In genomic region chr11:13119361-13119760, GRCh38 we compare ENCODE assay signal across 23 cellular contexts.
DNase-seq lines count a peak whose midpoint lies in the region; TF ChIP-seq lines count a peak whose summit lies in the region.
"Had no signal": no experiment of that assay in that cellular context is flagged by ENCODE, and none has a peak within 500 bp of the region (broad histone marks: within the 10 kb centered on the region; RNA-seq: fewer than 3 reads in every experiment).

No MANE protein-coding gene starts in this region.

- no peak for DNase-seq in HFFc6
- no peak for DNase-seq in SJSA1 (ENCODE audit: low read depth in 1 of 2, low spot score in 2 of 2)
- DNase-seq in iris pigment epithelial cell (ENCODE audit: low read depth): peak; percentile 14
- DNase-seq in cerebellum (ENCODE audit: low spot score): no peak
- DNase-seq in NCI-H345 (lab: John Stamatoyannopoulos, UW): no peak
- DNase-seq in midbrain (lab: John Stamatoyannopoulos, UW): no peak
- no peak for DNase-seq in NK-92 treated with Interleukin-12 subunit alpha and Interleukin-12 subunit beta, amount 100 ng/mL, for 24 hours (lab: John Stamatoyannopoulos, UW)
- DNase-seq: activated CD8-positive, alpha-beta memory T cell treated with anti-CD3 and anti-CD28 coated beads for 24 hours; activated T-cell treated with anti-CD3 and anti-CD28 coated beads, Interleukin-2, amount 50 U/mL, for 1 hour; colonic mucosa; effector memory CD4-positive, alpha-beta T cell; esophagus squamous epithelium; KBM-7; nucleus accumbens; Peyer's patch; retina; stimulated activated CD4-positive, alpha-beta T cell treated with anti-CD3 and anti-CD28 coated beads, Interleukin-4, amount 100 ng/mL, for 1 hour; stimulated activated naive B cell treated with anti-CD40 and anti-IgM and Interleukin-4, amounts not matched to agents 10 μg/mL and 1 μg/mL and 100 μg/mL, for 72 hours had no signal

- H3K36me3 ChIP-seq in ACC112 (ENCODE audit: insufficient read depth, low read length) (peaks cover 3% of the 10 kb centered on the region; the same call in 1 of the 2 replicates), SJSA1 (no peaks in the 10 kb centered on the region)
- H3K36me3 ChIP-seq: colonic mucosa, esophagus squamous epithelium, HAP-1, Peyer's patch, suprapubic skin had no signal

- H3K9me3 ChIP-seq in SJSA1 (replicated peaks): no peaks in the 10 kb centered on the region; the same call in 1 of the 2 replicates
- H3K9me3 ChIP-seq: colonic mucosa, esophagus squamous epithelium, HAP-1, Peyer's patch, suprapubic skin had no signal

- no peak for TF ChIP-seq CTCF in HFFc6 (IDR thresholded peaks at IDR 0.05)

- H3K4me3 ChIP-seq in ACC112 (ENCODE audit: low read depth, low read length): no peak overlapping the region
- H3K4me3 ChIP-seq in SJSA1: no peak overlapping the region
- H3K4me3 ChIP-seq: colonic mucosa, esophagus squamous epithelium, HAP-1, lung, Peyer's patch, suprapubic skin had no signal

- H3K27ac ChIP-seq in ACC112 (ENCODE audit: low read depth, low read length) (peak overlapping the region; percentile 71), SJSA1 (0 out of 2 replicates have a peak overlapping the region, but pooled peaks have one; percentile 12)
- H3K27ac ChIP-seq: colonic mucosa, Peyer's patch, suprapubic skin had no signal

- peaks cover 15% of the 10 kb centered on the region for H3K36me3 Mint-ChIP-seq in HFFc6 (ENCODE audit: low read depth)
- H3K36me3 Mint-ChIP-seq: stimulated activated naive B cell treated with anti-CD40 and anti-IgM and Interleukin-4, amounts not matched to agents 10 μg/mL and 1 μg/mL and 100 μg/mL, for 72 hours had no signal

- H3K9me3 Mint-ChIP-seq in HFFc6: peaks cover 10% of the 10 kb centered on the region; the same call in 1 of the 2 replicates
- H3K9me3 Mint-ChIP-seq: T-helper 1 cell treated with Interleukin-12 subunit alpha and Interleukin-12 subunit beta and Interleukin-4 antibody, amounts not matched to agents 30 μg/mL and 1 μg/mL, for 36 hours had no signal

- no peaks in the 10 kb centered on the region for H3K27me3 ChIP-seq in ACC112 (ENCODE audit: insufficient read depth, low read length)
- no peaks in the 10 kb centered on the region for H3K27me3 ChIP-seq in SJSA1 (replicated peaks)
- H3K27me3 ChIP-seq: colonic mucosa, Peyer's patch, suprapubic skin had no signal

- no peaks in the 10 kb centered on the region for H3K79me2 ChIP-seq in ACC112 (ENCODE audit: control insufficient read depth, insufficient read depth, low read length, unreplicated experiment)

- H3K27me3 Mint-ChIP-seq in HFFc6 (ENCODE audit: insufficient read depth): no peaks in the 10 kb centered on the region

- H3K4me1 Mint-ChIP-seq in HFFc6 (ENCODE audit: low read depth): peaks cover 72% of the 10 kb centered on the region
- H3K4me1 Mint-ChIP-seq: stimulated activated naive B cell treated with anti-CD40 and anti-IgM and Interleukin-4, amounts not matched to agents 10 μg/mL and 1 μg/mL and 100 μg/mL, for 72 hours had no signal

- peak overlapping the region; percentile 91 for H3K27ac Mint-ChIP-seq in HFFc6
- H3K27ac Mint-ChIP-seq: stimulated activated naive B cell treated with anti-CD40 and anti-IgM and Interleukin-4, amounts not matched to agents 10 μg/mL and 1 μg/mL and 100 μg/mL, for 72 hours; T-helper 1 cell treated with Interleukin-12 subunit alpha and Interleukin-12 subunit beta and Interleukin-4 antibody, amounts not matched to agents 30 μg/mL and 1 μg/mL, for 36 hours had no signal

- H3K4me1 ChIP-seq in ACC112 (ENCODE audit: control insufficient read depth, insufficient read depth, low read length, unreplicated experiment) (peaks cover 48% of the 10 kb centered on the region), SJSA1 (replicated peaks) (peaks cover 40% of the 10 kb centered on the region)
- H3K4me1 ChIP-seq: colonic mucosa, Peyer's patch, suprapubic skin had no signal

- peak overlapping the region; percentile 66 for H3K4me3 Mint-ChIP-seq in HFFc6
- H3K4me3 Mint-ChIP-seq: stimulated activated naive B cell treated with anti-CD40 and anti-IgM and Interleukin-4, amounts not matched to agents 10 μg/mL and 1 μg/mL and 100 μg/mL, for 72 hours; T-helper 1 cell treated with Interleukin-12 subunit alpha and Interleukin-12 subunit beta and Interleukin-4 antibody, amounts not matched to agents 30 μg/mL and 1 μg/mL, for 36 hours had no signal

- no peak overlapping the region for H2AFZ ChIP-seq in ACC112 (ENCODE audit: low read length, unreplicated experiment)
